In genomic region chr15:85571780-85572179, GRCh38 we compare ENCODE assay signal across 26 cellular contexts.
DNase-seq lines count a peak whose midpoint lies in the region; ATAC-seq and TF ChIP-seq lines count a peak whose summit lies in the region.
"Had no signal": no experiment of that assay in that cellular context is flagged by ENCODE, and none has a peak within 500 bp of the region (broad histone marks: within the 10 kb centered on the region; RNA-seq: fewer than 3 reads in every experiment).

No MANE protein-coding gene starts in this region.

- peaks cover 19% of the 10 kb centered on the region for H3K36me3 ChIP-seq in neutrophil
- peaks cover under 1% of the 10 kb centered on the region; the same call in 1 of the 2 replicates for H3K36me3 ChIP-seq in SJCRH30
- H3K36me3 ChIP-seq in tibial artery, result no peaks in the 10 kb centered on the region
- H3K36me3 ChIP-seq: brain microvascular endothelial cell, ovary had no signal

- H3K36me3 Mint-ChIP-seq in activated T-helper 17 cell treated with anti-CD3 and anti-CD28 coated beads, Interleukin-2, amount 50 U/mL, for 72 hours (ENCODE audit: low read depth), result peaks cover 22% of the 10 kb centered on the region

- ATAC-seq in activated T-helper 17 cell treated with anti-CD3 and anti-CD28 coated beads, Interleukin-2, amount 50 U/mL, for 72 hours (replicated peaks), result no peak
- ATAC-seq: activated T-cell treated with anti-CD3 and anti-CD28 coated beads, Interleukin-2, amount 50 U/mL, for 4 hours; mucosa of descending colon; Panc1 had no signal

- H3K4me1 ChIP-seq in neutrophil (ENCODE audit: control insufficient read depth in 1 of 2, insufficient read depth in 1 of 2, low read depth in 1 of 2, low read length in 1 of 2) (peaks cover 17% of the 10 kb centered on the region in 2 experiments), SJCRH30 (no peaks in the 10 kb centered on the region), tibial artery (peaks cover 0 to 17% (median 13%) of the 10 kb centered on the region in 4 donors)

- DNase-seq in NCI-H82 (lab: John Stamatoyannopoulos, UW) (peak; percentile 9), NCI-H82 treated with DMSO at 0.1 percent for 48 hours (lab: John Stamatoyannopoulos, UW; ENCODE audit: unreplicated experiment) (no peak), ELF-1 (ENCODE audit: low read depth, low spot score) (peak; percentile 24), SJCRH30 (no peak), nucleus accumbens (lab: John Stamatoyannopoulos, UW) (no peak), tibial artery (no peak)
- DNase-seq: activated CD4-positive, alpha-beta T cell treated with anti-CD3 and anti-CD28 coated beads, Interleukin-2, amount 10 ng/mL, durations not matched to agents 24 days and 14 days; activated T-cell treated with anti-CD3 and anti-CD28 coated beads, Interleukin-2, amount 50 U/mL, for 4 hours; brain microvascular endothelial cell; cerebellar nuclear complex; H9; mucosa of descending colon; MV-4-11; NCI-H1436; NCI-H2081; NCI-H526 treated with DMSO at 0.1 percent for 48 hours; nephron progenitor cell; ovary; Right ventricle myocardium superior; stimulated activated CD4-positive, alpha-beta T cell treated with anti-CD3 and anti-CD28 coated beads, Interleukin-4, amount 100 ng/mL, for 24 hours; trophoblast cell had no signal

- no peaks in the 10 kb centered on the region for H3K27me3 ChIP-seq in neutrophil
- no peaks in the 10 kb centered on the region for H3K27me3 ChIP-seq in SJCRH30
- H3K27me3 ChIP-seq in tibial artery, result no peaks in the 10 kb centered on the region
- H3K27me3 ChIP-seq: brain microvascular endothelial cell, ovary had no signal

- H3K9me3 ChIP-seq in neutrophil (no peaks in the 10 kb centered on the region), SJCRH30 (replicated peaks) (no peaks in the 10 kb centered on the region), tibial artery (no peaks in the 10 kb centered on the region)
- H3K9me3 ChIP-seq: mucosa of descending colon, ovary had no signal

- TF ChIP-seq CTCF in neutrophil (IDR thresholded peaks at IDR 0.05), result no peak
- TF ChIP-seq CTCF in tibial artery (IDR thresholded peaks at IDR 0.05), result no peak

- H3K9me3 Mint-ChIP-seq in activated T-helper 17 cell treated with anti-CD3 and anti-CD28 coated beads, Interleukin-2, amount 50 U/mL, for 72 hours, result no peaks in the 10 kb centered on the region
- H3K9me3 Mint-ChIP-seq: activated CD4-positive, alpha-beta T cell treated with anti-CD3 and anti-CD28 coated beads, Interleukin-2, amount 10 ng/mL, durations not matched to agents 24 days and 14 days; activated T-cell treated with anti-CD3 and anti-CD28 coated beads, Interleukin-2, amount 50 U/mL, for 4 hours; H9 had no signal

- H3K27ac ChIP-seq in neutrophil, result peak overlapping the region; percentile 29
- H3K27ac ChIP-seq in SJCRH30, result no peak overlapping the region
- no peak overlapping the region for H3K27ac ChIP-seq in tibial artery
- H3K27ac ChIP-seq: 22Rv1, brain microvascular endothelial cell, ovary had no signal

- H3K27ac Mint-ChIP-seq in activated T-helper 17 cell treated with anti-CD3 and anti-CD28 coated beads, Interleukin-2, amount 50 U/mL, for 72 hours, result peak overlapping the region; percentile 1
- H3K27ac Mint-ChIP-seq: activated CD4-positive, alpha-beta T cell treated with anti-CD3 and anti-CD28 coated beads, Interleukin-2, amount 10 ng/mL, durations not matched to agents 24 days and 14 days; nephron progenitor cell had no signal

- peaks cover 30% of the 10 kb centered on the region for H3K4me1 Mint-ChIP-seq in activated T-helper 17 cell treated with anti-CD3 and anti-CD28 coated beads, Interleukin-2, amount 50 U/mL, for 72 hours

- H3K4me3 Mint-ChIP-seq in activated T-helper 17 cell treated with anti-CD3 and anti-CD28 coated beads, Interleukin-2, amount 50 U/mL, for 72 hours, result no peak overlapping the region
- H3K4me3 Mint-ChIP-seq: activated CD4-positive, alpha-beta T cell treated with anti-CD3 and anti-CD28 coated beads, Interleukin-2, amount 10 ng/mL, durations not matched to agents 24 days and 14 days; activated T-cell treated with anti-CD3 and anti-CD28 coated beads, Interleukin-2, amount 50 U/mL, for 4 hours; H9; nephron progenitor cell had no signal

- intact Hi-C loops in tibial artery (cut with DNase I; ENCODE audit: low total_unique reads), result no loop called here

- H3K4me3 ChIP-seq in neutrophil (ENCODE audit: low read depth in 1 of 2, low read length in 1 of 2) (no peak overlapping the region), SJCRH30 (no peak overlapping the region), tibial artery (no peak overlapping the region)
- H3K4me3 ChIP-seq: lung, mucosa of descending colon, ovary had no signal

- H3K27me3 Mint-ChIP-seq in activated T-helper 17 cell treated with anti-CD3 and anti-CD28 coated beads, Interleukin-2, amount 50 U/mL, for 72 hours, result no peaks in the 10 kb centered on the region
- H3K27me3 Mint-ChIP-seq: activated CD4-positive, alpha-beta T cell treated with anti-CD3 and anti-CD28 coated beads, Interleukin-2, amount 10 ng/mL, durations not matched to agents 24 days and 14 days had no signal

Comparison
In these comparisons a context has a peak if more than half of its experiments do, and no peak if none do; other contexts are left out.
1. DNase-seq: peak in NCI-H82 (single experiment) and ELF-1 (single experiment); none in NCI-H82 treated with DMSO at 0.1 percent for 48 hours (single experiment), SJCRH30 (0 of 2), nucleus accumbens (0 of 56) and tibial artery (0 of 2).